8 cellular contexts compared by ENCODE assay signal in genomic region chr9:83885559-83886240, GRCh38. TPM values are rescaled to one million over a fixed set of nuclear protein-coding genes. Genes with fewer than 3 reads are reported as not detected.
DNase-seq lines count a peak whose midpoint lies in the region; ATAC-seq, FAIRE-seq and TF ChIP-seq lines count a peak whose summit lies in the region.
"Not testable (repeated sequence)": the region's sequence is repeated elsewhere in the genome, so short reads cannot be mapped to it uniquely, and the experiment has no call there.

No MANE protein-coding gene starts in this region.

- CTCF ChIA-PET in Calu3 (lab: Charles Lee) = not testable (repeated sequence)

- in situ Hi-C loops in astrocyte of the cerebellum (cut with HindIII; ENCODE audit: low sequenced_read_pairs) = not testable (repeated sequence)

- BruUV-seq in Calu3 (replicated peaks; lab: Mats Ljungman, UMichigan) = not testable (repeated sequence)

- not testable (repeated sequence) for ATAC-seq in aorta (ENCODE audit: low FRiP score)

- peak overlapping the region; percentile 34 for H3K27ac ChIP-seq in keratinocyte (ENCODE audit: control insufficient read depth, insufficient read depth, low read length)
- H3K27ac ChIP-seq in aorta (ENCODE audit: low read depth in 1 of 2, low read length in 2 of 2) = not testable (repeated sequence)

- not testable (repeated sequence) for H3K4me1 ChIP-seq in keratinocyte (ENCODE audit: control insufficient read depth, extremely low read depth, insufficient read depth, low read length); aorta (ENCODE audit: control insufficient read depth in 1 of 2, insufficient read depth in 2 of 2, low read length in 2 of 2)

- WGBS in aorta, 2 donors = 54 to 61% methylated on average over 3 of the region's 3 CpGs

- H3K9ac ChIP-seq in keratinocyte (ENCODE audit: control insufficient read depth, extremely low read depth, insufficient read depth, low read length) = not testable (repeated sequence)

- not testable (repeated sequence) for H3K36me3 ChIP-seq in keratinocyte (ENCODE audit: control insufficient read depth in 2 of 2, extremely low read depth in 1 of 2, insufficient read depth in 2 of 2, low read length in 2 of 2); aorta (ENCODE audit: control insufficient read depth in 1 of 2, insufficient read depth in 2 of 2, low read length in 1 of 2)

- H3K4me3 Mint-ChIP-seq in Calu3 (ENCODE audit: low read depth, unreplicated experiment); osteocyte (ENCODE audit: unreplicated experiment): not testable (repeated sequence)

- H3K9me3 Mint-ChIP-seq in Calu3 (ENCODE audit: low read depth, unreplicated experiment); osteocyte (ENCODE audit: unreplicated experiment): not testable (repeated sequence)

- not testable (repeated sequence) for H3K27me3 ChIP-seq in keratinocyte (ENCODE audit: control insufficient read depth, extremely low read depth, insufficient read depth, low read length); aorta (ENCODE audit: control insufficient read depth in 1 of 2, insufficient read depth in 2 of 2, low read length in 1 of 2)

- intact Hi-C loops in Calu3 (cut with micrococcal nuclease; ENCODE audit: unreplicated experiment); aorta (cut with DNase I): not testable (repeated sequence)

- dilution Hi-C loops in keratinocyte (cut with MboI; ENCODE audit: extremely low pct_ligation_motif_present, low sequenced_read_pairs) = not testable (repeated sequence)

- H3K36me3 Mint-ChIP-seq in Calu3 (ENCODE audit: insufficient read depth, unreplicated experiment); osteocyte (ENCODE audit: unreplicated experiment): not testable (repeated sequence)

- not testable (repeated sequence) for H3K9me3 ChIP-seq in keratinocyte (ENCODE audit: control insufficient read depth, low read depth, low read length); aorta (ENCODE audit: control insufficient read depth, low read length)

- not testable (repeated sequence) for H3K27me3 Mint-ChIP-seq in Calu3 (ENCODE audit: unreplicated experiment); osteocyte (ENCODE audit: unreplicated experiment)

- H4K20me1 ChIP-seq in keratinocyte (ENCODE audit: control insufficient read depth, extremely low read depth, insufficient read depth, low read length) = not testable (repeated sequence)

- not testable (repeated sequence) for H3K4me3 ChIP-seq in astrocyte of the cerebellum (ENCODE audit: low read depth, low read length); epithelial cell of proximal tubule (ENCODE audit: low read depth, low read length); keratinocyte (ENCODE audit: control insufficient read depth in 2 of 3, extremely low read depth in 1 of 3, insufficient read depth in 2 of 3, low read depth in 1 of 3, low read length in 3 of 3); aorta (ENCODE audit: low read length in 2 of 2)

- DNase-seq in Calu3 (peak; percentile 60), HS-5 (ENCODE audit: low read depth) (peak; percentile 84), RCC 7860 (ENCODE audit: low spot score) (peak; percentile 88), astrocyte of the cerebellum (ENCODE audit: low read depth) (peak; percentile 20), epithelial cell of proximal tubule (ENCODE audit: low read depth) (peak; percentile 70), keratinocyte (ENCODE audit: low read depth, low spot score) (peak; percentile 36), aorta (peak; percentile 55 to 76)
- DNase-seq in osteocyte (ENCODE audit: extremely low spot score, unreplicated experiment) = not testable (repeated sequence)

- H3K9me1 ChIP-seq in keratinocyte (ENCODE audit: control insufficient read depth, extremely low read depth, insufficient read depth, low read length) = not testable (repeated sequence)

- not testable (repeated sequence) for H3K27ac Mint-ChIP-seq in Calu3 (ENCODE audit: unreplicated experiment)
- H3K27ac Mint-ChIP-seq in osteocyte (ENCODE audit: unreplicated experiment) = peak overlapping the region; percentile 75

- not testable (repeated sequence) for H3K4me1 Mint-ChIP-seq in Calu3 (ENCODE audit: low read depth, unreplicated experiment)
- H3K4me1 Mint-ChIP-seq in osteocyte (ENCODE audit: unreplicated experiment) = peaks cover 10% of the 10 kb centered on the region

- not testable (repeated sequence) for TF ChIP-seq CTCF in Calu3 (IDR thresholded peaks at IDR 0.05; ENCODE audit: unreplicated experiment); astrocyte of the cerebellum (IDR thresholded peaks at IDR 0.05; ENCODE audit: low read depth, low read length, missing control alignments); epithelial cell of proximal tubule (conservative IDR thresholded peaks at IDR 0.05; ENCODE audit: low read depth, low read length); keratinocyte (optimal IDR thresholded peaks at IDR 0.05 in 1 of 3, IDR thresholded peaks at IDR 0.05 in 1 of 3, conservative IDR thresholded peaks at IDR 0.05 in 1 of 3; ENCODE audit: extremely low read depth in 1 of 3, insufficient read depth in 2 of 3, low read length in 3 of 3); osteocyte (IDR thresholded peaks at IDR 0.05)

- not testable (repeated sequence) for H3K79me2 ChIP-seq in keratinocyte (ENCODE audit: control insufficient read depth, insufficient read depth, low read length)

- not testable (repeated sequence) for H2AFZ ChIP-seq in keratinocyte (ENCODE audit: control insufficient read depth, low read length)

- FAIRE-seq in RCC 7860 (lab: Jason Lieb, UNC) = peak; percentile 98
- FAIRE-seq in keratinocyte (lab: Jason Lieb, UNC) = peak; percentile 20

- H3K4me2 ChIP-seq in keratinocyte (ENCODE audit: control insufficient read depth, extremely low read depth, insufficient read depth, low read depth, low read length) = peak overlapping the region; percentile 10

RNA-seq across cellular contexts. Expression of gene KIF27, which starts 35.5 kb away (rescaled TPM):
- 5.8 and 6.6 TPM in 2 replicates for total RNA-seq in Calu3 (2022)
- total RNA-seq in epithelial cell of proximal tubule = 1.5 and 2.7 TPM in 2 replicates
- polyA plus RNA-seq in keratinocyte = 1.0 to 2.2 TPM (median 1.6 TPM) in 3 replicates
- polyA plus RNA-seq in keratinocyte (2011; ENCODE audit: low read depth) = 16.7 TPM
- 0.55 and 1.2 TPM in 2 replicates for polyA plus RNA-seq in keratinocyte (2011; cell fraction: cytosol; rRNA removed)
- polyA plus RNA-seq in keratinocyte (2011; cell fraction: nucleus; rRNA removed) = 2.6 and 4.3 TPM in 2 replicates
- 1.2 and 3.7 TPM in 2 replicates for polyA plus RNA-seq in keratinocyte (2012; ENCODE audit: low replicate concordance)
- 1.2 to 4.6 TPM (median 1.5 TPM) in 3 replicates for polyA minus RNA-seq in keratinocyte
- polyA minus RNA-seq in keratinocyte (2011; cell fraction: cytosol; rRNA and poly(A)+ RNA removed) = 1.2 TPM
- polyA minus RNA-seq in keratinocyte (2011; cell fraction: nucleus; rRNA and poly(A)+ RNA removed) = 3.7 and 5.5 TPM in 2 replicates
- total RNA-seq in osteocyte = 4.2 and 6.4 TPM in 2 replicates
- total RNA-seq in aorta = 1 to 10 TPM; 6.8 to 8.0 TPM
- 1 to 10 TPM in 1 of 2 donors, under 1 TPM in 1; 0.25 to 1.9 TPM for polyA plus RNA-seq in aorta
